ENCODE assay signal across 28 cellular contexts in the genomic region with DNA sequence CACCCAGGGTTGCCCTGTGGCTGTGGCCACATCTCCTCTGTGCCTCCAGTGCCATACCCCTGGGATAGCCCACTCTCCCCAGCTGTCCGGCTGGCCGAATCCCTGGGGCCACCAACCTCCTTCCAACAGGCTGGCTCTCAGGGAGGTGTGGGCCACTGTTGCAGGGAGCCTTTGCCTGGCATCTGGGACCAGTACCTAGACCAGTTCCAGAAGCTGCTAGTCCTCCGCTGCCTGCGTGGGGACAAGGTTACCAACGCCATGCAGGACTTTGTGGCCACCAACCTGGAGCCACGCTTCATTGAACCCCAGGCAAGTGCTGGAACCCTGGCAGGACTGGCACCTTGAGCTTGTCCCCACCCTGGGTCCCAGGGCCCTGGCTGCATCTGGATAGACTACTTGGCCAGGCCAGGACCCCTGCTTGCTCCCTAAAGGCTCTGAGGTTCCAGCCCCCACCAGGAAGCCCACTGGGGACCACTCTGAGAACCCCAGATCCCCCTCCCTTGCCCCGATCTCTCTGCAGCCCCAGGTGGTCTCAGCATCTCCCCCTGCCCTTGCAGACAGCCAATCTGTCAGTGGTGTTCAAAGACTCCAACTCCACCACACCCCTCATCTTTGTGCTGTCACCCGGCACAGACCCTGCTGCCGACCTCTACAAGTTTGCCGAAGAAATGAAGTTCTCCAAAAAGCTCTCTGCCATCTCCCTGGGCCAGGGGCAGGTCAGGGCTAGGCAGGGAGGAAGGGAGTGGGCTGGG. TPM values are rescaled to one million over a fixed set of nuclear protein-coding genes. Genes with fewer than 3 reads are reported as not detected.
"Had no signal": no experiment of that assay in that cellular context is flagged by ENCODE, and none has a peak within 500 bp of the region (broad histone marks: within the 10 kb centered on the region; RNA-seq: fewer than 3 reads in every experiment).

No MANE protein-coding gene starts in this region.

- H3K4me1 Mint-ChIP-seq: activated B cell treated with CpG ODN at 0.5 μM for 24 hours; activated CD4-positive, alpha-beta T cell treated with anti-CD3 and anti-CD28 coated beads for 36 hours; activated naive CD8-positive, alpha-beta T cell treated with anti-CD3 and anti-CD28 coated beads for 36 hours; immature natural killer cell; memory B cell; stimulated activated memory B cell treated with anti-CD40 and anti-IgM and Interleukin-4, amounts not matched to agents 10 μg/mL and 1 μg/mL and 100 μg/mL, for 72 hours had no signal

- H3K9me3 ChIP-seq: breast epithelium, ovary, SJSA1, testis, upper lobe of left lung had no signal

- H3K4me3 Mint-ChIP-seq: activated B cell treated with CpG ODN at 0.5 μM for 24 hours; activated CD4-positive, alpha-beta T cell treated with anti-CD3 and anti-CD28 coated beads for 36 hours; activated naive CD8-positive, alpha-beta T cell treated with anti-CD3 and anti-CD28 coated beads for 36 hours; activated T-cell treated with anti-CD3 and anti-CD28 coated beads, Interleukin-2, amount 50 U/mL, for 4 hours; dendritic cell treated with granulocyte-macrophage colony-stimulating factor and Interleukin-4, amounts not matched to agents 40 ng/mL and 50 ng/mL, for 4 days; immature natural killer cell; memory B cell; stimulated activated memory B cell treated with anti-CD40 and anti-IgM and Interleukin-4, amounts not matched to agents 10 μg/mL and 1 μg/mL and 100 μg/mL, for 72 hours had no signal

- H3K27me3 ChIP-seq: breast epithelium, foreskin keratinocyte, ovary, SJSA1, testis, upper lobe of left lung had no signal

- ATAC-seq: activated CD4-positive, alpha-beta T cell treated with anti-CD3 and anti-CD28 coated beads for 36 hours; activated T-cell treated with anti-CD3 and anti-CD28 coated beads, Interleukin-2, amount 50 U/mL, for 4 hours; foreskin keratinocyte; sciatic nerve; stimulated activated memory B cell treated with anti-CD40 and anti-IgM and Interleukin-4, amounts not matched to agents 10 μg/mL and 1 μg/mL and 100 μg/mL, for 72 hours had no signal

- H3K4me1 ChIP-seq: breast epithelium, foreskin keratinocyte, testis, upper lobe of left lung had no signal

- H3K27me3 Mint-ChIP-seq: activated B cell treated with CpG ODN at 0.5 μM for 24 hours; activated CD4-positive, alpha-beta T cell treated with anti-CD3 and anti-CD28 coated beads for 36 hours; activated naive CD8-positive, alpha-beta T cell treated with anti-CD3 and anti-CD28 coated beads for 36 hours; dendritic cell treated with granulocyte-macrophage colony-stimulating factor and Interleukin-4, amounts not matched to agents 40 ng/mL and 50 ng/mL, for 4 days; memory B cell; stimulated activated memory B cell treated with anti-CD40 and anti-IgM and Interleukin-4, amounts not matched to agents 10 μg/mL and 1 μg/mL and 100 μg/mL, for 72 hours had no signal

- H3K4me3 ChIP-seq: breast epithelium, ovary, SJSA1, testis, upper lobe of left lung had no signal

- H3K9me3 Mint-ChIP-seq: activated B cell treated with CpG ODN at 0.5 μM for 24 hours; activated naive CD8-positive, alpha-beta T cell treated with anti-CD3 and anti-CD28 coated beads for 36 hours; activated T-cell treated with anti-CD3 and anti-CD28 coated beads, Interleukin-2, amount 50 U/mL, for 4 hours; dendritic cell treated with granulocyte-macrophage colony-stimulating factor and Interleukin-4, amounts not matched to agents 40 ng/mL and 50 ng/mL, for 4 days; immature natural killer cell; memory B cell; stimulated activated memory B cell treated with anti-CD40 and anti-IgM and Interleukin-4, amounts not matched to agents 10 μg/mL and 1 μg/mL and 100 μg/mL, for 72 hours had no signal

- DNase-seq: activated B cell treated with CpG ODN at 0.5 μM for 24 hours; activated CD4-positive, alpha-beta T cell treated with anti-CD3 and anti-CD28 coated beads for 36 hours; activated CD4-positive, alpha-beta T cell treated with anti-CD3 and anti-CD28 coated beads, Interleukin-2, amount 50 U/mL, for 4 hours; activated CD8-positive, alpha-beta memory T cell treated with anti-CD3 and anti-CD28 coated beads for 24 hours; activated CD8-positive, alpha-beta memory T cell treated with anti-CD3 and anti-CD28 coated beads, Interleukin-2, amount 50 U/mL, for 4 hours; activated naive CD4-positive, alpha-beta T cell treated with Interleukin-2 at 50 U/mL for 16 hours; activated naive CD8-positive, alpha-beta T cell treated with anti-CD3 and anti-CD28 coated beads for 36 hours; activated T-cell treated with anti-CD3 and anti-CD28 coated beads, Interleukin-2, amount 50 U/mL, for 4 hours; effector CD4-positive, alpha-beta T cell; erythroblast; foreskin keratinocyte; immature natural killer cell; kidney glomerular epithelial cell; small intestine; stimulated activated CD4-positive, alpha-beta T cell treated with anti-CD3 and anti-CD28 coated beads, Interleukin-15, amount 100 ng/mL, for 24 hours; T-helper 1 cell; T-helper 9 cell; testis; upper lobe of left lung had no signal

- H3K27ac ChIP-seq: breast epithelium, foreskin keratinocyte, ovary, SJSA1, testis, upper lobe of left lung had no signal

- H3K36me3 ChIP-seq: ovary, SJSA1 had no signal

- H3K27ac Mint-ChIP-seq: activated B cell treated with CpG ODN at 0.5 μM for 24 hours; activated CD4-positive, alpha-beta T cell treated with anti-CD3 and anti-CD28 coated beads for 36 hours; activated naive CD8-positive, alpha-beta T cell treated with anti-CD3 and anti-CD28 coated beads for 36 hours; dendritic cell treated with granulocyte-macrophage colony-stimulating factor and Interleukin-4, amounts not matched to agents 40 ng/mL and 50 ng/mL, for 4 days; immature natural killer cell; memory B cell; stimulated activated memory B cell treated with anti-CD40 and anti-IgM and Interleukin-4, amounts not matched to agents 10 μg/mL and 1 μg/mL and 100 μg/mL, for 72 hours had no signal

RNA-seq across cellular contexts. Expression of gene SEMA3G, which starts 50.0 kb away (rescaled TPM):
- total RNA-seq: activated B cell treated with CpG ODN at 0.5 μM for 24 hours; activated CD4-positive, alpha-beta T cell treated with anti-CD3 and anti-CD28 coated beads for 36 hours had no signal
- polyA plus RNA-seq: immature natural killer cell had no signal

RNA-seq across cellular contexts. Expression of gene TNNC1, which starts 58.9 kb away (rescaled TPM):
- total RNA-seq: activated B cell treated with CpG ODN at 0.5 μM for 24 hours, foreskin keratinocyte, glomerular endothelial cell, pulmonary artery endothelial cell had no signal
- polyA plus RNA-seq: immature natural killer cell had no signal
